Comparison of ENCODE assay signal across 10 cellular contexts in the genomic region with DNA sequence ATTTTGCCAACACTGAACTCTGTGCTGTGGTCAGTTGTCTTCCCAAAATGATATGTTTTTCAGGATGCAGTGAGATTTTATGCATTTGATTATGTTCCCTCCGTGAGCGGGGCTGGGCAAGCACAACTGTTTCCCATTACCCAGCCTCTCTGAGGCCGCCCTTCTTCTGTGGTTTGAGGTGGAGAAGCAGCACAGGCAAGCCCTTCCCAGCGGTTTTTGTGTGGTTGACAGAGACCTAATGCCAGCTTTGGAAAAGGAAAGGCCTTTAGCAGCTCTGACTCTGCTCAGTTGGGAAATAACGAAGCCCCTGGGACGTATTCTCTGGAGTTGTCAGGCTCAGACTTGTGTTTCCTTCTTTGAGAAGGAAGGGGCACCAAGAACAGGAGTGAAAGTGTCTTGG. TPM values are rescaled to one million over a fixed set of nuclear protein-coding genes. Genes with fewer than 3 reads are reported as not detected.
DNase-seq lines count a peak whose midpoint lies in the region; ATAC-seq and TF ChIP-seq lines count a peak whose summit lies in the region.
"Had no signal": no experiment of that assay in that cellular context is flagged by ENCODE, and none has a peak within 500 bp of the region (broad histone marks: within the 10 kb centered on the region; RNA-seq: fewer than 3 reads in every experiment).

No MANE protein-coding gene starts in this region.

- TF ChIP-seq CTCF in brain (conservative IDR thresholded peaks at IDR 0.05) (no peak), osteoblast (IDR thresholded peaks at IDR 0.05; ENCODE audit: extremely low read depth, low read depth, low read length) (no peak), left lung (IDR thresholded peaks at IDR 0.05) (no peak)

- DNase-seq in GM04503 (ENCODE audit: low read depth) (peak; percentile 25), NOMO-1 treated with dmso at 0.1 percent for 144 hours (lab: John Stamatoyannopoulos, UW; ENCODE audit: unreplicated experiment) (peak; percentile 41), osteoblast (ENCODE audit: insufficient read length, low spot score, missing footprints) (no peak), left lung (no peak), putamen (ENCODE audit: low spot score) (no peak), NAMALWA (ENCODE audit: low spot score) (no peak), NK-92 (lab: John Stamatoyannopoulos, UW; ENCODE audit: unreplicated experiment) (no peak)

- H3K27ac ChIP-seq in osteoblast (ENCODE audit: low read depth, low read length) (no peak overlapping the region), left lung (no peak overlapping the region)
- H3K27ac ChIP-seq: parathyroid adenoma had no signal

- H3K36me3 Mint-ChIP-seq in brain: no peaks in the 10 kb centered on the region

- no peak for ATAC-seq in left lung
- ATAC-seq: K562 had no signal

- intact Hi-C loops in left lung (cut with DNase I): no loop called here

- H3K27ac Mint-ChIP-seq in brain: peak overlapping the region; percentile 59 to 87 (median 61)

- peaks cover 2% of the 10 kb centered on the region for H3K27me3 Mint-ChIP-seq in brain

- H3K4me3 Mint-ChIP-seq in brain: peak overlapping the region in 1 of 5 experiments; percentile 17

- peaks cover 26% of the 10 kb centered on the region for H3K4me1 Mint-ChIP-seq in brain

- H3K4me1 ChIP-seq in osteoblast (ENCODE audit: insufficient read depth, low read length) (peaks cover 8% of the 10 kb centered on the region), left lung (peaks cover 4 to 30% of the 10 kb centered on the region in 2 donors)

- H3K4me3 ChIP-seq in osteoblast (ENCODE audit: insufficient read depth, low read length): no peak overlapping the region
- H3K4me3 ChIP-seq in left lung: no peak overlapping the region
- H3K4me3 ChIP-seq: K562 had no signal

- H3K79me2 ChIP-seq in osteoblast (ENCODE audit: insufficient read depth, low read length): no peaks in the 10 kb centered on the region

- no peaks in the 10 kb centered on the region for H4K20me1 ChIP-seq in osteoblast (ENCODE audit: insufficient read depth, low read length)

- no peaks in the 10 kb centered on the region for H3K9me3 ChIP-seq in osteoblast (ENCODE audit: low read depth, low read length)
- H3K9me3 ChIP-seq in left lung: no peaks in the 10 kb centered on the region

- H3K9me3 Mint-ChIP-seq in brain: no peaks in the 10 kb centered on the region

- peak overlapping the region; percentile 80 for H2AFZ ChIP-seq in osteoblast (ENCODE audit: low read length)
- H2AFZ ChIP-seq: parathyroid adenoma had no signal

- H3K36me3 ChIP-seq in osteoblast (ENCODE audit: insufficient read depth, low read length) (no peaks in the 10 kb centered on the region), left lung (no peaks in the 10 kb centered on the region)

- peak overlapping the region; percentile 35 for H3K4me2 ChIP-seq in osteoblast (ENCODE audit: insufficient read depth, low read length)

- H3K27me3 ChIP-seq in osteoblast (ENCODE audit: insufficient read depth, low read length) (peaks cover 7% of the 10 kb centered on the region), left lung (no peaks in the 10 kb centered on the region)

RNA-seq across cellular contexts. Expression of a gene that starts 20.7 kb away (rescaled TPM):
- polyA plus RNA-seq in brain (ENCODE audit: insufficient read depth, low read depth, low replicate concordance): 37.4 TPM
- total RNA-seq in osteoblast (63.1 and 73.8 TPM in 2 replicates), left lung (10 to 100 TPM; 45.7 to 47.5 TPM)

Comparison
In these comparisons a context has a peak if more than half of its experiments do, and no peak if none do; other contexts are left out.
1. DNase-seq: peak in GM04503 (single experiment) and NOMO-1 treated with dmso at 0.1 percent for 144 hours (single experiment); none in osteoblast (single experiment), left lung (0 of 2), putamen (single experiment), NAMALWA (single experiment) and NK-92 (single experiment).